Comparison of ENCODE assay signal across 20 cellular contexts in the genomic region with DNA sequence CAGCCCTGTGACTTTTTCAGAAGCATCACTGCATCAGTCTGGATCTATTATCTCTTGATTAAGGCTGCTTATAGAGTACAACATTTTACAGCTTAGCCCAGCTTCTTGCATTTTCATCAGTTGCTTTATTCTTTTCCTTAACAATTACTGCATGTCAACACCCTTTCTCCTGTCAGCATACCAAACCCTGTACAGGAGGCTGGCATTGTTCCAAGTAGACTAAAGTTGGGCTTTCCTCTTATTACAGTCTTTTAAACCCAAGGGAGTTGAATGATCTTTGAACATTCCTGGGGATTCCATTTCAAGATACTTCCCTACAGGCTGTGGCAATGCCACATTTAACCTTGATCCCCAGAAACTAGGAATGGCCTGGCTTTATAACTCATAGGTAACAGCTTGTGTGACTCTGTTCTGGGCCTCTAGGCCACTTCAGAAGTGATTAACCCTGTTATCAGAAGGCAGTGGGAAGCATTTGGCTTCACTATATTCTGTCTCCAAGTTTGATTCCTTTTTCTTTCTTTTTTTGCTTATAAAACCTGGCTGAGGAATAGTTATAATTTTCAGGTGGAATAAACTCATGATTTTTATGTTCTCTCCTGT.
DNase-seq lines count a peak whose midpoint lies in the region; ATAC-seq and TF ChIP-seq lines count a peak whose summit lies in the region.
"Had no signal": no experiment of that assay in that cellular context is flagged by ENCODE, and none has a peak within 500 bp of the region (broad histone marks: within the 10 kb centered on the region; RNA-seq: fewer than 3 reads in every experiment).

No MANE protein-coding gene starts in this region.

- no peaks in the 10 kb centered on the region for H3K27me3 Mint-ChIP-seq in T-cell

- H3K9me3 ChIP-seq in SJCRH30 (replicated peaks), result no peaks in the 10 kb centered on the region
- H3K9me3 ChIP-seq: esophagus squamous epithelium, pancreas, SJSA1, upper lobe of left lung had no signal

- POLR2A ChIA-PET in T-cell (lab: Charles Lee), result no interaction called here

- H3K27ac ChIP-seq in SJCRH30 (no peak overlapping the region), foreskin keratinocyte (no peak overlapping the region)
- H3K27ac ChIP-seq: 22Rv1, C4-2B, esophagus squamous epithelium, pancreas, SJSA1, upper lobe of left lung had no signal

- no peaks in the 10 kb centered on the region for H3K4me1 Mint-ChIP-seq in T-cell

- H3K4me1 ChIP-seq in SJCRH30 (0 out of 2 replicates have a peak, but pooled peaks cover 2% of the 10 kb centered on the region), foreskin keratinocyte (no peaks in the 10 kb centered on the region)
- H3K4me1 ChIP-seq: pancreas, SJSA1, upper lobe of left lung had no signal

- H3K36me3 Mint-ChIP-seq in T-cell, result no peaks in the 10 kb centered on the region

- no peak overlapping the region for H3K27ac Mint-ChIP-seq in T-cell

- CTCF ChIA-PET in T-cell (lab: Charles Lee), result no interaction called here

- DNase-seq in NCI-H1105 treated with DMSO at 0.1 percent for 48 hours (lab: John Stamatoyannopoulos, UW) (peak; percentile 26), NCI-H1105 (lab: John Stamatoyannopoulos, UW) (no peak), SJCRH30 (peak; percentile 7 to 26), foreskin keratinocyte (peak in 1 of 2 donors; percentile 37), retinal pigment epithelial cell (ENCODE audit: low read depth) (peak; percentile 72), T-cell (no peak)
- DNase-seq: activated naive CD4-positive, alpha-beta T cell treated with Interleukin-2 at 50 U/mL for 16 hours; esophagus squamous epithelium; NCI-H1048; pancreas; stimulated activated CD4-positive, alpha-beta T cell treated with anti-CD3 and anti-CD28 coated beads, Interleukin-12 subunit alpha, Interleukin-12 subunit beta, amount 100 ng/mL, for 4 hours; stimulated activated naive CD8-positive, alpha-beta T cell treated with anti-CD3 and anti-CD28 coated beads, Interleukin-15, Interleukin-2, amounts not matched to agents 100 U/mL and 50 U/mL, for 24 hours; T1000; upper lobe of left lung had no signal

- peaks cover 6 to 11% (median 7%) of the 10 kb centered on the region in 3 donors for H3K9me3 Mint-ChIP-seq in T-cell

- H3K4me3 ChIP-seq in SJCRH30, result no peak overlapping the region
- H3K4me3 ChIP-seq in retinal pigment epithelial cell (ENCODE audit: low read length), result no peak overlapping the region
- H3K4me3 ChIP-seq: esophagus squamous epithelium, pancreas, SJSA1, upper lobe of left lung had no signal

- TF ChIP-seq CTCF in foreskin keratinocyte (conservative IDR thresholded peaks at IDR 0.05) (no peak), retinal pigment epithelial cell (conservative IDR thresholded peaks at IDR 0.05; ENCODE audit: low read depth, low read length) (no peak)

- H3K36me3 ChIP-seq in SJCRH30, result no peaks in the 10 kb centered on the region
- H3K36me3 ChIP-seq: esophagus squamous epithelium, pancreas, SJSA1, upper lobe of left lung had no signal

- ATAC-seq in foreskin keratinocyte (peak; percentile 19), T-cell (replicated peaks in 1 of 4) (no peak), GM21717 (IDR thresholded peaks at IDR 0.05; ENCODE audit: unreplicated experiment) (no peak), GM19351 (IDR thresholded peaks at IDR 0.05; ENCODE audit: unreplicated experiment) (no peak)
- ATAC-seq: left lobe of liver; pancreas; stimulated activated naive CD8-positive, alpha-beta T cell treated with anti-CD3 and anti-CD28 coated beads, Interleukin-15, Interleukin-2, amounts not matched to agents 100 U/mL and 50 U/mL, for 24 hours had no signal

- H3K4me3 Mint-ChIP-seq in T-cell, result no peak overlapping the region

- no peaks in the 10 kb centered on the region for H3K27me3 ChIP-seq in SJCRH30
- no peaks in the 10 kb centered on the region for H3K27me3 ChIP-seq in foreskin keratinocyte
- H3K27me3 ChIP-seq: esophagus squamous epithelium, pancreas, SJSA1, upper lobe of left lung had no signal

Comparison
In these comparisons a context has a peak if more than half of its experiments do, and no peak if none do; other contexts are left out.
1. DNase-seq: peak in NCI-H1105 treated with DMSO at 0.1 percent for 48 hours (single experiment), SJCRH30 (2 of 2) and retinal pigment epithelial cell (single experiment); none in NCI-H1105 (single experiment) and T-cell (0 of 34).